Comparison of ENCODE assay signal across 8 cellular contexts in genomic region chr15:96336045-96336642, GRCh38. TPM values are rescaled to one million over a fixed set of nuclear protein-coding genes. Genes with fewer than 3 reads are reported as not detected.
DNase-seq lines count a peak whose midpoint lies in the region; ATAC-seq and TF ChIP-seq lines count a peak whose summit lies in the region.

No MANE protein-coding gene starts in this region.

- ATAC-seq in GM18498 (IDR thresholded peaks at IDR 0.05; ENCODE audit: unreplicated experiment), result no peak

- no peaks in the 10 kb centered on the region for H3K9me3 ChIP-seq in SJCRH30 (replicated peaks)

- peaks cover 19% of the 10 kb centered on the region for H3K4me1 ChIP-seq in SJCRH30

- no peaks in the 10 kb centered on the region for H3K27me3 ChIP-seq in SJCRH30

- DNase-seq in ELF-1 (ENCODE audit: low read depth, low spot score), result peak; percentile 16
- DNase-seq in SJCRH30, result peak in 1 of 2 experiments; percentile 28
- peak; percentile 28 for DNase-seq in fibroblast of peridontal ligament (ENCODE audit: extremely low read depth)
- no peak for DNase-seq in retinal pigment epithelial cell (ENCODE audit: low read depth)
- DNase-seq in activated CD4-positive, alpha-beta T cell treated with anti-CD3 and anti-CD28 coated beads, Interleukin-2, amount 50 U/mL, for 48 hours, result no peak
- no peak for DNase-seq in activated CD4-positive, CD25-positive, alpha-beta regulatory T cell (lab: John Stamatoyannopoulos, UW)
- DNase-seq in stimulated activated CD8-positive, alpha-beta memory T cell treated with anti-CD3 and anti-CD28 coated beads, Interleukin-4, amount 100 ng/mL, for 48 hours, result no peak

- TF ChIP-seq CTCF in retinal pigment epithelial cell (conservative IDR thresholded peaks at IDR 0.05; ENCODE audit: low read depth, low read length), result no peak

- peaks cover 68% of the 10 kb centered on the region for H3K36me3 ChIP-seq in SJCRH30

- no peak overlapping the region for H3K27ac ChIP-seq in SJCRH30

- H3K4me3 ChIP-seq in SJCRH30, result peak overlapping the region; percentile 77
- H3K4me3 ChIP-seq in retinal pigment epithelial cell (ENCODE audit: low read length), result peak overlapping the region; percentile 96

RNA-seq across cellular contexts. Expression of gene NR2F2, which starts 5.6 kb away (rescaled TPM):
- total RNA-seq in SJCRH30 (2014; rRNA removed; shearing (Covaris generic)), result 24.5 and 24.9 TPM in 2 replicates

Comparison
In these comparisons a context has a peak if more than half of its experiments do, and no peak if none do; other contexts are left out.
1. DNase-seq: peak in ELF-1 (single experiment) and fibroblast of peridontal ligament (single experiment); none in retinal pigment epithelial cell (single experiment), activated CD4-positive, alpha-beta T cell treated with anti-CD3 and anti-CD28 coated beads, Interleukin-2, amount 50 U/mL, for 48 hours (0 of 2), activated CD4-positive, CD25-positive, alpha-beta regulatory T cell (0 of 4) and stimulated activated CD8-positive, alpha-beta memory T cell treated with anti-CD3 and anti-CD28 coated beads, Interleukin-4, amount 100 ng/mL, for 48 hours (single experiment).